Comparison of ENCODE assay signal across 18 cellular contexts in genomic region chr2:202605174-202605573, GRCh38.
"Had no signal": no experiment of that assay in that cellular context is flagged by ENCODE, and none has a peak within 500 bp of the region (broad histone marks: within the 10 kb centered on the region; RNA-seq: fewer than 3 reads in every experiment).

No MANE protein-coding gene starts in this region.

- ATAC-seq: gastroesophageal sphincter, heart left ventricle, left lobe of liver had no signal

- H3K4me1 Mint-ChIP-seq: nephron had no signal

- H3K4me3 Mint-ChIP-seq: activated CD4-positive, alpha-beta memory T cell treated with anti-CD3 and anti-CD28 coated beads, Interleukin-2, amount 10 ng/mL, durations not matched to agents 7 days and 5 days; dendritic cell treated with granulocyte-macrophage colony-stimulating factor and Interleukin-4, amounts not matched to agents 40 ng/mL and 50 ng/mL, for 4 days; nephron had no signal

- DNase-seq: activated CD4-positive, alpha-beta memory T cell treated with anti-CD3 and anti-CD28 coated beads, Interleukin-2, amount 10 ng/mL, durations not matched to agents 7 days and 5 days; activated CD4-positive, alpha-beta T cell treated with anti-CD3 and anti-CD28 coated beads for 4 hours; activated gamma-delta T cell treated with Interleukin-2 at 50 U/mL for 16 hours; effector CD8-positive, alpha-beta T cell; heart left ventricle; kidney; midbrain; nucleus accumbens; retina; stimulated activated naive CD4-positive, alpha-beta T cell; SW 1271; T-helper 2 cell; transverse colon; uterus had no signal

- H3K9me3 Mint-ChIP-seq: activated CD4-positive, alpha-beta memory T cell treated with anti-CD3 and anti-CD28 coated beads, Interleukin-2, amount 10 ng/mL, durations not matched to agents 7 days and 5 days; dendritic cell treated with granulocyte-macrophage colony-stimulating factor and Interleukin-4, amounts not matched to agents 40 ng/mL and 50 ng/mL, for 4 days; nephron had no signal

- H3K27ac Mint-ChIP-seq: activated CD4-positive, alpha-beta memory T cell treated with anti-CD3 and anti-CD28 coated beads, Interleukin-2, amount 10 ng/mL, durations not matched to agents 7 days and 5 days; dendritic cell treated with granulocyte-macrophage colony-stimulating factor and Interleukin-4, amounts not matched to agents 40 ng/mL and 50 ng/mL, for 4 days; nephron had no signal

- H3K27me3 Mint-ChIP-seq: activated CD4-positive, alpha-beta memory T cell treated with anti-CD3 and anti-CD28 coated beads, Interleukin-2, amount 10 ng/mL, durations not matched to agents 7 days and 5 days; dendritic cell treated with granulocyte-macrophage colony-stimulating factor and Interleukin-4, amounts not matched to agents 40 ng/mL and 50 ng/mL, for 4 days had no signal
